8 cellular contexts compared by ENCODE assay signal in the genomic region with DNA sequence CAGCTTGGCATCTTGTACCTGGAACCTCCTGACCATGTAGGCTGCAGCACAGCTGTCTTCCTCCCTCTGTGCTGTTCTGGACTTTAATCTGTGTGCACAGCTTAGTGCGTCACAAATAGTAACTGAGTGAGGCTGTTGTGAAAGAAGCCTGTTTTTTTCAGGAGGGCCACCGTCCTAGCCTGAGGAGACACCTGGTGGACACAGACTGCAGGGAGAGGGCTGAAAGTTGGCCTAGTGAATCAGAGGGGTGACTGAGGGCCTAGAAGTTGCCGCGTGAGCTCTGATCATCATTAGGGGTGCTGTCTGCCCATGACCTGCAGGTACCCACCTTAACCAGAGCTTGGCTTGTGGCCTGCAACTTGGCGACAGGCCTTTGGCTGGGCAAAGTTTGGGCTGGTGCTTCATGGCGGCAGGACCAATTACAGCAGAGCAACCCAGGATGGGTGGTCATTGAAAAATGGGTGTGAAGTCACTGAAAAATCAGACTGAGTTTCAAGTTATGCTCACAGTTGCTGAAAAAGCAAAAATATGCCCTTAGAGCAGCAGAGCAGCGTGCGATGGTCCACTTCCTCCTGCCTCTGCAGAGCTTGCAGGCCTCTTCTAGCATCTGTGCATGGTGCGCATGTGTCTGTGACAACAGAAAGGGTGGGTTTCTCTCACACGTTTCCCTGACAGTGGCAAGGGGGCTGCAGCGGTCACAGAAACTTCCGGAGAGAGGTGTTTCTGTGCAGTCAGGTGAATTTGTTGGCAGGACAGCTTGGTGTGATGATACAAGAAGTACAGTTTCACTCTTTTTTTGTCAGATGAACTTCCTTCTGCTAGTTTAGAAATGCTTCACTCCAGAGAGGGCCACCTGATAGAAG. TPM values are rescaled to one million over a fixed set of nuclear protein-coding genes. Genes with fewer than 3 reads are reported as not detected.
A peak's percentile ranks its signal among the peaks of the same experiment; 100 is the strongest.
DNase-seq lines count a peak whose midpoint lies in the region; ATAC-seq and TF ChIP-seq lines count a peak whose summit lies in the region.

No MANE protein-coding gene starts in this region.

- H3K36me3 ChIP-seq in psoas muscle (ENCODE audit: insufficient read depth in 1 of 2, low read depth in 1 of 2) = no peaks in the 10 kb centered on the region

- no peaks in the 10 kb centered on the region for H3K4me1 ChIP-seq in psoas muscle

- H3K4me3 ChIP-seq in psoas muscle = no peak overlapping the region

- H3K9me3 ChIP-seq in psoas muscle = no peaks in the 10 kb centered on the region

- no peak overlapping the region for H3K27ac ChIP-seq in psoas muscle

- WGBS in psoas muscle, 3 donors = 83 to 87% (median 87%) methylated on average over 12 of the region's 12 CpGs

- DNase-seq in RKO (ENCODE audit: low spot score) (peak; percentile 28), psoas muscle (no peak), GOT3 (lab: John Stamatoyannopoulos, UW) (no peak), NCI-H1092 treated with DMSO at 0.1 percent for 48 hours (lab: John Stamatoyannopoulos, UW) (no peak)
- DNase-seq in activated T-cell treated with anti-CD3 and anti-CD28 coated beads, Interleukin-2, amount 50 U/mL, for 1 hour = no peak
- no peak for DNase-seq in stimulated activated CD8-positive, alpha-beta memory T cell treated with anti-CD3 and anti-CD28 coated beads, Interleukin-4, amount 100 ng/mL, for 48 hours

- H3K27me3 ChIP-seq in psoas muscle (ENCODE audit: insufficient read depth in 3 of 3, low read length in 2 of 3) = peaks cover 0 to 29% (median 8%) of the 10 kb centered on the region in 3 donors

- intact Hi-C loops in psoas muscle (cut with DNase I) = loop anchor here in 1 of 2 donors (5.0 kb wide), 1 partner anchor 441 kb away; no protein-coding TSS in a partner anchor

- ATAC-seq in GM18868 (IDR thresholded peaks at IDR 0.05; ENCODE audit: unreplicated experiment) = peak; percentile 78
- ATAC-seq in HG02678 (IDR thresholded peaks at IDR 0.05; ENCODE audit: unreplicated experiment) = peak; percentile 44
- peak; percentile 34 to 86 (median 70) for ATAC-seq in psoas muscle

- TF ChIP-seq CTCF in psoas muscle (IDR thresholded peaks at IDR 0.05) = no peak

RNA-seq across cellular contexts. Expression of a gene that starts 9.6 kb away (rescaled TPM):
- under 1 TPM; 0.04 to 0.94 (median 0.17) TPM for total RNA-seq in psoas muscle
- polyA plus RNA-seq in psoas muscle = under 1 TPM; 0.03 to 0.04 (median 0.04) TPM

RNA-seq across cellular contexts. Expression of a gene that starts 25.7 kb away (rescaled TPM):
- 10 to 100 TPM in 3 of 4 donors, 1 to 10 TPM in 1; 9.2 to 12.1 (median 11.4) TPM for total RNA-seq in psoas muscle
- 10 to 100 TPM; 12.6 to 20.6 (median 13.2) TPM for polyA plus RNA-seq in psoas muscle
